1 cellular context compared by ENCODE assay signal in genomic region chr2:216349366-216349765, GRCh38.
A peak's percentile ranks its signal among the peaks of the same experiment; 100 is the strongest.
TF ChIP-seq lines count a peak whose summit lies in the region.

No MANE protein-coding gene starts in this region.

TF ChIP-seq in H1, 55 proteins besides CTCF, POLR2A, EP300 and RAD21 (continued from another document):
- TF ChIP-seq TAF1 (IDR thresholded peaks at IDR 0.05; ENCODE audit: low read depth, low read length) (0 out of 2 replicates have a peak, but pooled peaks have one; percentile 7), EGR1 (IDR thresholded peaks at IDR 0.05; ENCODE audit: borderline replicate concordance, low read depth, low read length) (no peak), CHD7 (IDR thresholded peaks at IDR 0.05; ENCODE audit: insufficient replicate concordance, low read length) (no peak), SIN3A (conservative IDR thresholded peaks at IDR 0.05 in 1 of 2, IDR thresholded peaks at IDR 0.05 in 1 of 2; ENCODE audit: low read depth in 1 of 2, low read length in 2 of 2) (peak in 1 of 2 experiments; percentile 69; a peak in 1 of 4 replicates), CBX8 (IDR thresholded peaks at IDR 0.05; ENCODE audit: borderline replicate concordance, low read depth, low read length) (no peak), RNF2 (IDR thresholded peaks at IDR 0.05; ENCODE audit: borderline replicate concordance, low read depth, low read length, missing control alignments, poor library complexity, severe bottlenecking) (no peak), MAX (IDR thresholded peaks at IDR 0.05) (peak; percentile 62), SRF (IDR thresholded peaks at IDR 0.05; ENCODE audit: low read depth, low read length) (no peak), YY1 (IDR thresholded peaks at IDR 0.05; ENCODE audit: low read depth, low read length) (peak; percentile 55; the same call in 1 of the 2 replicates), SAP30 (IDR thresholded peaks at IDR 0.05; ENCODE audit: insufficient read depth, insufficient replicate concordance, low read length) (no peak), ATF2 (IDR thresholded peaks at IDR 0.05; ENCODE audit: low read length) (no peak), SUZ12 (IDR thresholded peaks at IDR 0.05; ENCODE audit: low read length) (no peak), KDM5A (IDR thresholded peaks at IDR 0.05; ENCODE audit: low read length) (no peak), KDM4A (IDR thresholded peaks at IDR 0.05; ENCODE audit: low read depth, low read length, severe bottlenecking) (no peak), ATF3 (IDR thresholded peaks at IDR 0.05; ENCODE audit: insufficient read depth, low read depth, low read length) (no peak), RXRA (IDR thresholded peaks at IDR 0.05; ENCODE audit: insufficient read depth, low read depth, low read length) (no peak), CBX5 (IDR thresholded peaks at IDR 0.05; ENCODE audit: low read depth, low read length) (no peak), TCF12 (IDR thresholded peaks at IDR 0.05; ENCODE audit: low read depth, low read length) (0 out of 2 replicates have a peak, but pooled peaks have one; percentile 13), SP1 (IDR thresholded peaks at IDR 0.05; ENCODE audit: low read depth, low read length) (peak; percentile 58; the same call in 1 of the 2 replicates), TEAD4 (IDR thresholded peaks at IDR 0.05; ENCODE audit: low read depth, low read length) (peak; percentile 71), KDM1A (IDR thresholded peaks at IDR 0.05; ENCODE audit: borderline replicate concordance, low read length) (no peak; the same call in 1 of the 2 replicates), JUN (IDR thresholded peaks at IDR 0.05; ENCODE audit: low read depth, low read length) (no peak), CHD2 (IDR thresholded peaks at IDR 0.05; ENCODE audit: low read length) (no peak), NANOG (IDR thresholded peaks at IDR 0.05; ENCODE audit: insufficient read depth, low read depth, low read length, poor library complexity, severe bottlenecking) (no peak), POU5F1 (IDR thresholded peaks at IDR 0.05; ENCODE audit: low read depth, low read length) (no peak)
